Comparison of ENCODE assay signal across 9 cellular contexts in the genomic region with DNA sequence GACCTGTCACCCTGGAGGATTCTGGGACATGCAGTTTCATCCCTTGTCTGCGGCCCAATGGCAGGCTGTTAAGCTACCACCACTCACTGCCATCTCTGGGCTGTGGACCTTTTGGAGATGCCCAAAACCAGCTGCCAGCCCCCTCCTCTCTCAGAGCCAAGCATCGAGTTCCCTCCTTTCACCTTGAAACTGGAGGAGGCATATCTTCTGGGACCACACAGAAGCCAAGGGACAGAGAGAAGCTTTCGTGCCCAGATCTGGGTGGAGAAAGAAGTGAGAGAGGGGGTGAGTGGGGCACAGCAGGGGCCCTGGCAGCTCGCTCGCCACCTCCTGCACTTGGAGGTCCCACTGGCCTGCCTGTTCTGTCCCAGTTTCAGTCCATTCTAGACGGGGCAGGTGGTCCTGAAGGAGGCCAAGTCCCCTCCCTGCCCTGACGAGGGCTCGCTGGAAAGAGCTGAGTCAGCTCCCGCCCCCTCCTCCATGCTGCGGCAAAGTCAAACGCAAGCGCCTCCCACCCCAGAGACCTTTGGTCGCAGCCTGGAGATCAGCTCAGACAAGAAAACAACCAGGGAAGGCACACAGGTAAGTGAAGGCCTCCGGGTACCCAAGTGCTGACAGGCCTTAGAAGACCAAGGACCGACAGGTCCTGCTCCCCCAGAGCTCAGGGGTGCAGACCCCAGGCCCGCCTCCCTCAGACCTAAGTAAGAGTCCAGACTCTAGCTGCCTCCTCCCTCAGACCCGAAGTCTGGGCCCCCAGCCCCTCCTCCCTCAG. TPM values are rescaled to one million over a fixed set of nuclear protein-coding genes. Genes with fewer than 3 reads are reported as not detected.
A peak's percentile ranks its signal among the peaks of the same experiment; 100 is the strongest.
DNase-seq lines count a peak whose midpoint lies in the region; ATAC-seq and TF ChIP-seq lines count a peak whose summit lies in the region.
"Had no signal": no experiment of that assay in that cellular context is flagged by ENCODE, and none has a peak within 500 bp of the region (broad histone marks: within the 10 kb centered on the region; RNA-seq: fewer than 3 reads in every experiment).

No MANE protein-coding gene starts in this region.

- H3K4me1 ChIP-seq in CD8-positive, alpha-beta T cell (ENCODE audit: insufficient read depth, low read length), result peaks cover 11% of the 10 kb centered on the region

- POLR2A ChIA-PET in activated CD8-positive, alpha-beta T cell treated with anti-CD3 and anti-CD28 coated beads for 36 hours (lab: Charles Lee), result interaction anchor here (0.7 to 1.4 kb wide), 4 partner anchors 8 to 67 kb away, joined by 3 to 9 read pairs (median 4); no protein-coding TSS in a partner anchor
- POLR2A ChIA-PET in CD8-positive, alpha-beta T cell (lab: Charles Lee), result no interaction called here
- POLR2A ChIA-PET in activated CD4-positive, alpha-beta memory T cell treated with anti-CD3 and anti-CD28 coated beads for 36 hours (lab: Charles Lee), result interaction anchor here (1.1 kb wide), 1 partner anchor 65 kb away, joined by 4 read pairs; the partner anchor contains the start of gene PPP1R15A

- peaks cover 16% of the 10 kb centered on the region for H3K4me1 Mint-ChIP-seq in activated CD8-positive, alpha-beta T cell treated with anti-CD3 and anti-CD28 coated beads for 36 hours (ENCODE audit: low read depth)
- peaks cover 19% of the 10 kb centered on the region for H3K4me1 Mint-ChIP-seq in CD8-positive, alpha-beta T cell (ENCODE audit: low read depth)
- H3K4me1 Mint-ChIP-seq in activated CD4-positive, alpha-beta memory T cell treated with anti-CD3 and anti-CD28 coated beads for 36 hours (ENCODE audit: low read depth), result peaks cover 15% of the 10 kb centered on the region

- H3K36me3 Mint-ChIP-seq in activated CD8-positive, alpha-beta T cell treated with anti-CD3 and anti-CD28 coated beads for 36 hours (ENCODE audit: low read depth), result peaks cover 6% of the 10 kb centered on the region
- peaks cover 6% of the 10 kb centered on the region for H3K36me3 Mint-ChIP-seq in CD8-positive, alpha-beta T cell
- H3K36me3 Mint-ChIP-seq in activated CD4-positive, alpha-beta memory T cell treated with anti-CD3 and anti-CD28 coated beads for 36 hours, result no peaks in the 10 kb centered on the region

- H3K4me3 ChIP-seq in CD8-positive, alpha-beta T cell (ENCODE audit: low read depth, low read length), result no peak overlapping the region

- no peaks in the 10 kb centered on the region for H3K9me3 ChIP-seq in CD8-positive, alpha-beta T cell (ENCODE audit: low read length)

- intact Hi-C loops in activated CD8-positive, alpha-beta T cell treated with anti-CD3 and anti-CD28 coated beads for 36 hours (cut with micrococcal nuclease), result no loop called here
- intact Hi-C loops in CD8-positive, alpha-beta T cell (cut with DNase I, micrococcal nuclease), result no loop called here
- intact Hi-C loops in activated CD4-positive, alpha-beta memory T cell treated with anti-CD3 and anti-CD28 coated beads for 36 hours (cut with micrococcal nuclease), result no loop called here

- DNase-seq in stimulated activated CD4-positive, alpha-beta T cell treated with anti-CD3 and anti-CD28 coated beads, Interleukin-15, amount 100 ng/mL, for 24 hours, result peak; percentile 49
- no peak for DNase-seq in stimulated activated CD4-positive, alpha-beta T cell treated with anti-CD3 and anti-CD28 coated beads, Interleukin-2, amount 100 ng/mL, for 48 hours
- peak; percentile 64 for DNase-seq in activated CD8-positive, alpha-beta T cell treated with anti-CD3 and anti-CD28 coated beads for 36 hours
- peak; percentile 7 for DNase-seq in kidney glomerular epithelial cell (lab: John Stamatoyannopoulos, UW)
- no peak for DNase-seq in CD8-positive, alpha-beta T cell
- no peak for DNase-seq in activated CD8-positive, alpha-beta memory T cell treated with anti-CD3 and anti-CD28 coated beads for 24 hours
- DNase-seq in activated CD4-positive, alpha-beta memory T cell treated with anti-CD3 and anti-CD28 coated beads for 36 hours, result no peak

- no peak overlapping the region for H3K4me3 Mint-ChIP-seq in activated CD8-positive, alpha-beta T cell treated with anti-CD3 and anti-CD28 coated beads for 36 hours
- H3K4me3 Mint-ChIP-seq in CD8-positive, alpha-beta T cell, result no peak overlapping the region
- H3K4me3 Mint-ChIP-seq in activated CD4-positive, alpha-beta memory T cell treated with anti-CD3 and anti-CD28 coated beads for 36 hours, result no peak overlapping the region

- no peak for TF ChIP-seq CTCF in activated CD8-positive, alpha-beta T cell treated with anti-CD3 and anti-CD28 coated beads for 36 hours (IDR thresholded peaks at IDR 0.05)
- no peak for TF ChIP-seq CTCF in CD8-positive, alpha-beta T cell (IDR thresholded peaks at IDR 0.05)

- H3K27ac Mint-ChIP-seq in activated CD8-positive, alpha-beta T cell treated with anti-CD3 and anti-CD28 coated beads for 36 hours, result no peak overlapping the region
- no peak overlapping the region for H3K27ac Mint-ChIP-seq in CD8-positive, alpha-beta T cell
- H3K27ac Mint-ChIP-seq in activated CD4-positive, alpha-beta memory T cell treated with anti-CD3 and anti-CD28 coated beads for 36 hours, result no peak overlapping the region
- H3K27ac Mint-ChIP-seq: activated T-helper 1 cell treated with anti-CD3 and anti-CD28 coated beads, Interleukin-12 subunit alpha, Interleukin-12 subunit beta, Interleukin-2, Interleukin-4 antibody, amounts not matched to agents 30 ng/mL and 10 ng/mL and 1 ng/mL, durations not matched to agents 14 hours and 24 hours and 36 hours had no signal

- no peak overlapping the region for H3K27ac ChIP-seq in CD8-positive, alpha-beta T cell (ENCODE audit: low read depth, low read length)

- H3K27me3 ChIP-seq in CD8-positive, alpha-beta T cell (ENCODE audit: insufficient read depth, low read length), result no peaks in the 10 kb centered on the region

- H3K9me3 Mint-ChIP-seq in activated CD8-positive, alpha-beta T cell treated with anti-CD3 and anti-CD28 coated beads for 36 hours, result no peaks in the 10 kb centered on the region
- H3K9me3 Mint-ChIP-seq in CD8-positive, alpha-beta T cell, result no peaks in the 10 kb centered on the region
- no peaks in the 10 kb centered on the region for H3K9me3 Mint-ChIP-seq in activated CD4-positive, alpha-beta memory T cell treated with anti-CD3 and anti-CD28 coated beads for 36 hours
- H3K9me3 Mint-ChIP-seq: activated T-helper 1 cell treated with anti-CD3 and anti-CD28 coated beads, Interleukin-12 subunit alpha, Interleukin-12 subunit beta, Interleukin-2, Interleukin-4 antibody, amounts not matched to agents 30 ng/mL and 10 ng/mL and 1 ng/mL, durations not matched to agents 14 hours and 24 hours and 36 hours had no signal

- peak; percentile 58 for ATAC-seq in activated CD8-positive, alpha-beta T cell treated with anti-CD3 and anti-CD28 coated beads for 36 hours
- ATAC-seq in CD8-positive, alpha-beta T cell, result no peak
- ATAC-seq in GM18867 (IDR thresholded peaks at IDR 0.05; ENCODE audit: unreplicated experiment), result no peak

- H3K27me3 Mint-ChIP-seq in activated CD8-positive, alpha-beta T cell treated with anti-CD3 and anti-CD28 coated beads for 36 hours, result no peaks in the 10 kb centered on the region
- H3K27me3 Mint-ChIP-seq in CD8-positive, alpha-beta T cell (ENCODE audit: low read depth), result no peaks in the 10 kb centered on the region
- H3K27me3 Mint-ChIP-seq in activated CD4-positive, alpha-beta memory T cell treated with anti-CD3 and anti-CD28 coated beads for 36 hours, result no peaks in the 10 kb centered on the region

- no peaks in the 10 kb centered on the region for H3K36me3 ChIP-seq in CD8-positive, alpha-beta T cell (ENCODE audit: insufficient read depth, low read length)

- CTCF ChIA-PET in activated CD8-positive, alpha-beta T cell treated with anti-CD3 and anti-CD28 coated beads for 36 hours (lab: Charles Lee), result interaction anchor here (0.9 to 3.8 kb wide), 5 partner anchors 8 to 35 kb away, joined by 3 to 27 read pairs (median 6); partner anchors contain the start of gene HSD17B14
- CTCF ChIA-PET in CD8-positive, alpha-beta T cell (lab: Charles Lee), result interaction anchor here (1.0 to 1.7 kb wide), 6 partner anchors 10 to 35 kb away, joined by 3 to 15 read pairs (median 4); partner anchors contain the start of gene HSD17B14
- CTCF ChIA-PET in activated CD4-positive, alpha-beta memory T cell treated with anti-CD3 and anti-CD28 coated beads for 36 hours (lab: Charles Lee), result interaction anchor here (0.7 to 2.3 kb wide), 4 partner anchors 11 to 187 kb away, joined by 4 to 16 read pairs (median 8); partner anchors contain the start of genes GYS1 and RUVBL2

RNA-seq across cellular contexts. Expression of gene BCAT2, which starts 3.8 kb away (rescaled TPM):
- total RNA-seq in activated CD8-positive, alpha-beta T cell treated with anti-CD3 and anti-CD28 coated beads for 36 hours, result 10 to 100 TPM; 59.5 to 63.3 TPM
- 1 to 10 TPM; 7.2 to 8.2 TPM for total RNA-seq in CD8-positive, alpha-beta T cell
- 10 to 100 TPM; 59.8 to 61.5 TPM for total RNA-seq in activated CD4-positive, alpha-beta memory T cell treated with anti-CD3 and anti-CD28 coated beads for 36 hours

RNA-seq across cellular contexts. Expression of gene HSD17B14, which starts 29.3 kb away (rescaled TPM):
- total RNA-seq in activated CD8-positive, alpha-beta T cell treated with anti-CD3 and anti-CD28 coated beads for 36 hours, result under 1 TPM; 0.47 to 0.56 TPM
- 1 to 10 TPM in 1 of 2 experiments, under 1 TPM in 1; 0.98 to 1.1 TPM for total RNA-seq in CD8-positive, alpha-beta T cell
- under 1 TPM in 1 of 2 experiments, not detected in 1; 0.31 TPM for total RNA-seq in activated CD4-positive, alpha-beta memory T cell treated with anti-CD3 and anti-CD28 coated beads for 36 hours

RNA-seq across cellular contexts. Expression of gene FGF21, which starts 51.7 kb away (rescaled TPM):
- not detected for total RNA-seq in activated CD8-positive, alpha-beta T cell treated with anti-CD3 and anti-CD28 coated beads for 36 hours
- not detected for total RNA-seq in CD8-positive, alpha-beta T cell
- not detected for total RNA-seq in activated CD4-positive, alpha-beta memory T cell treated with anti-CD3 and anti-CD28 coated beads for 36 hours
- total RNA-seq: activated T-helper 1 cell treated with anti-CD3 and anti-CD28 coated beads, Interleukin-12 subunit alpha, Interleukin-12 subunit beta, Interleukin-2, Interleukin-4 antibody, amounts not matched to agents 30 ng/mL and 10 ng/mL and 1 ng/mL, durations not matched to agents 14 hours and 24 hours and 36 hours had no signal

RNA-seq across cellular contexts. Expression of gene FUT1, which starts 54.6 kb away (rescaled TPM):
- total RNA-seq in activated CD8-positive, alpha-beta T cell treated with anti-CD3 and anti-CD28 coated beads for 36 hours, result under 1 TPM; 0.09 to 0.11 TPM
- total RNA-seq in CD8-positive, alpha-beta T cell, result not detected
- total RNA-seq in activated CD4-positive, alpha-beta memory T cell treated with anti-CD3 and anti-CD28 coated beads for 36 hours, result under 1 TPM; 0.36 to 0.40 TPM

Comparison
In these comparisons a context has a peak if more than half of its experiments do, and no peak if none do; other contexts are left out.
1. DNase-seq: peak in stimulated activated CD4-positive, alpha-beta T cell treated with anti-CD3 and anti-CD28 coated beads, Interleukin-15, amount 100 ng/mL, for 24 hours (single experiment), activated CD8-positive, alpha-beta T cell treated with anti-CD3 and anti-CD28 coated beads for 36 hours (single experiment) and kidney glomerular epithelial cell (single experiment); none in stimulated activated CD4-positive, alpha-beta T cell treated with anti-CD3 and anti-CD28 coated beads, Interleukin-2, amount 100 ng/mL, for 48 hours (0 of 2), CD8-positive, alpha-beta T cell (0 of 7), activated CD8-positive, alpha-beta memory T cell treated with anti-CD3 and anti-CD28 coated beads for 24 hours (single experiment) and activated CD4-positive, alpha-beta memory T cell treated with anti-CD3 and anti-CD28 coated beads for 36 hours (single experiment).
2. RNA of gene BCAT2, which starts 3.8 kb away (total RNA-seq): 59.5 to 63.3 TPM in activated CD8-positive, alpha-beta T cell treated with anti-CD3 and anti-CD28 coated beads for 36 hours and 59.8 to 61.5 TPM in activated CD4-positive, alpha-beta memory T cell treated with anti-CD3 and anti-CD28 coated beads for 36 hours; 7.2 to 8.2 TPM in CD8-positive, alpha-beta T cell; every median in the first group is over 4 times any median in the second.